8 cellular contexts compared by ENCODE assay signal in the genomic region with DNA sequence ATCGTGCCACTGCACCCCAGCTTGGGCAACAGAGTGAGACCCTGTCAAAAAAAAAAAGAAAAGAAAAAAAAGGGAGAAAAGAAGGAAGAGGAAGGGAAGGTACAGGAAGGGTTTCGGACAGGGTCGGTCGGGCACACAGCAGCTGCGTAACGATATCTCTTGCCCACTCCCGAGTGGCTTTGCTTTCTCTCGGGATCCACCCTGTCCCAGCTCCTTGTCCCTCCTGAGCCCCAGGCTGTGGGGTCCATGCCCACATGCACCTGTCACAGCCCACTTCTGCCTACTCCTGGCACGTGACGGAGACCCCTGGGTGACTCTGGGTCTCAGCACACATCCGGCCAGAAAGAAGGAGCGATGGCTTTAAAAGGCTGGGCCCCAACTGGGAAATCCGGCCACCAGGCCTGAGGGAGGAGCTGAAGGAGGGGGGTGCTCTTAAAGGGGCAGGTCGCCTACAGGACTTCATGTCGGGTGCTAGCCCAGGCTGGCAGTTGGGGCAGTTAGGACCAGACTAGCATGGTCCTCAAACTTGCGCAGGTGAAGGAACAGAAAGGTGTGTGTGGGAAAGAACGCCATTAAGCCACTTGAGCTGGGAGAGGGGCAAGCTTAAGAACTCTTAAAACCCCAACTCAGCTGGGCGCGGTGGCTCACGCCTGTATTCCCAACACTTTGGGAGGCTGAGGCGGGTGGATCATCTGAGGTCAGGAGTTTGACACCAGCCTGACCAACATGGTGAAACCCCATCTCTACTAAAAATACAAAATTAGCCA. TPM values are rescaled to one million over a fixed set of nuclear protein-coding genes. Genes with fewer than 3 reads are reported as not detected.
DNase-seq lines count a peak whose midpoint lies in the region; ATAC-seq, FAIRE-seq and TF ChIP-seq lines count a peak whose summit lies in the region.

A gene with protein sequence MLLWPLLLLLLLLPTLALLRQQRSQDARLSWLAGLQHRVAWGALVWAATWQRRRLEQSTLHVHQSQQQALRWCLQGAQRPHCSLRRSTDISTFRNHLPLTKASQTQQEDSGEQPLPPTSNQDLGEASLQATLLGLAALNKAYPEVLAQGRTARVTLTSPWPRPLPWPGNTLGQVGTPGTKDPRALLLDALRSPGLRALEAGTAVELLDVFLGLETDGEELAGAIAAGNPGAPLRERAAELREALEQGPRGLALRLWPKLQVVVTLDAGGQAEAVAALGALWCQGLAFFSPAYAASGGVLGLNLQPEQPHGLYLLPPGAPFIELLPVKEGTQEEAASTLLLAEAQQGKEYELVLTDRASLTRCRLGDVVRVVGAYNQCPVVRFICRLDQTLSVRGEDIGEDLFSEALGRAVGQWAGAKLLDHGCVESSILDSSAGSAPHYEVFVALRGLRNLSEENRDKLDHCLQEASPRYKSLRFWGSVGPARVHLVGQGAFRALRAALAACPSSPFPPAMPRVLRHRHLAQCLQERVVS (minus strand): TSS at position 362 of the 767 bp plus-strand sequence. CDS start 913 bp downstream, outside the sequence.

- no peak for TF ChIP-seq RAD21 in Ishikawa (IDR thresholded peaks at IDR 0.05; ENCODE audit: low read depth)

- H3K27me3 ChIP-seq in Caco-2 (replicated peaks; ENCODE audit: control insufficient read depth, insufficient read depth, low read length), result no peaks in the 10 kb centered on the region

- H3K4me3 Mint-ChIP-seq in Caco-2 (ENCODE audit: unreplicated experiment), result peak within 1 kb of the TSS; percentile 84
- peak within 1 kb of the TSS; percentile 95 to 97 for H3K4me3 Mint-ChIP-seq in activated T-cell treated with anti-CD3 and anti-CD28 coated beads, Interleukin-2, amount 50 U/mL, for 72 hours
- peak within 1 kb of the TSS; percentile 97 for H3K4me3 Mint-ChIP-seq in natural killer cell

- intact Hi-C loops in Caco-2 (cut with micrococcal nuclease; ENCODE audit: unreplicated experiment), result no loop called here
- intact Hi-C loops in natural killer cell (cut with micrococcal nuclease), result no loop called here

- peak within 1 kb of the TSS; percentile 60 for H3K4me3 ChIP-seq in Caco-2 (ENCODE audit: low read depth, low read length)
- H3K4me3 ChIP-seq in fibroblast of mammary gland (ENCODE audit: control insufficient read depth, low read depth, low read length), result peak within 1 kb of the TSS; percentile 71

- POLR2A ChIA-PET in Caco-2 (lab: Charles Lee), result interaction anchor here (0.6 kb wide), 1 partner anchor 20 kb away, joined by 4 read pairs; no protein-coding TSS in a partner anchor

- BruUV-seq in Caco-2 (replicated peaks; lab: Mats Ljungman, UMichigan), result no TSS peak

- FAIRE-seq in RCC 7860 (lab: Jason Lieb, UNC), result peak; percentile 22

- no peaks in the 10 kb centered on the region for H3K9me3 ChIP-seq in Caco-2

- peaks cover 13% of the 10 kb centered on the region for H3K36me3 Mint-ChIP-seq in Caco-2 (ENCODE audit: insufficient read depth, unreplicated experiment)
- no peaks in the 10 kb centered on the region for H3K36me3 Mint-ChIP-seq in activated T-cell treated with anti-CD3 and anti-CD28 coated beads, Interleukin-2, amount 50 U/mL, for 72 hours (ENCODE audit: insufficient read depth in 2 of 2)
- H3K36me3 Mint-ChIP-seq in natural killer cell, result no peaks in the 10 kb centered on the region

- H3K4me1 ChIP-seq in Caco-2, result peaks cover 11% of the 10 kb centered on the region

- peak; percentile 87 for ATAC-seq in GM21390 (IDR thresholded peaks at IDR 0.05; ENCODE audit: unreplicated experiment)
- peak; percentile 95 to 98 for ATAC-seq in activated T-cell treated with anti-CD3 and anti-CD28 coated beads, Interleukin-2, amount 50 U/mL, for 72 hours (replicated peaks in 1 of 2)
- peak; percentile 94 to 99 (median 99) for ATAC-seq in natural killer cell

- H3K27ac Mint-ChIP-seq in Caco-2 (ENCODE audit: unreplicated experiment) (peak within 1 kb of the TSS; percentile 82), natural killer cell (peak within 1 kb of the TSS; percentile 90 to 97)
- peak within 1 kb of the TSS; percentile 89 for H3K27ac Mint-ChIP-seq in activated T-cell treated with anti-CD3 and anti-CD28 coated beads, Interleukin-2, amount 50 U/mL, for 72 hours

- CTCF ChIA-PET in Caco-2 (lab: Charles Lee), result interaction anchor here (0.5 to 1.9 kb wide), 9 partner anchors 10 to 234 kb away, joined by 3 to 15 read pairs (median 4); partner anchors contain the start of genes HCRT and NKIRAS2

- no peak for TF ChIP-seq CTCF in Caco-2 (IDR thresholded peaks at IDR 0.05; ENCODE audit: insufficient read depth in 1 of 2, low read depth in 1 of 2, low read length in 1 of 2, severe bottlenecking in 1 of 2, unreplicated experiment in 1 of 2)
- TF ChIP-seq CTCF in fibroblast of mammary gland (conservative IDR thresholded peaks at IDR 0.05; ENCODE audit: control insufficient read depth, insufficient read depth, low read depth, low read length), result no peak
- no peak for TF ChIP-seq CTCF in natural killer cell (IDR thresholded peaks at IDR 0.05)

- H3K9me3 Mint-ChIP-seq in Caco-2 (ENCODE audit: unreplicated experiment) (no peaks in the 10 kb centered on the region), natural killer cell (no peaks in the 10 kb centered on the region)
- H3K9me3 Mint-ChIP-seq in activated T-cell treated with anti-CD3 and anti-CD28 coated beads, Interleukin-2, amount 50 U/mL, for 72 hours, result no peaks in the 10 kb centered on the region

- TF ChIP-seq EP300 in Ishikawa (IDR thresholded peaks at IDR 0.05; ENCODE audit: borderline replicate concordance), result no peak

- DNase-seq in Caco-2, result peak; percentile 81 to 84
- peak; percentile 60 for DNase-seq in RCC 7860 (ENCODE audit: low spot score)
- peak; percentile 85 for DNase-seq in activated T-cell treated with anti-CD3 and anti-CD28 coated beads, Interleukin-2, amount 50 U/mL, for 72 hours
- peak; percentile 70 for DNase-seq in fibroblast of mammary gland (ENCODE audit: low read depth)
- DNase-seq in natural killer cell, result peak; percentile 81
- DNase-seq in stimulated activated naive CD4-positive, alpha-beta T cell (lab: John Stamatoyannopoulos, UW), result peak; percentile 57 to 75 (median 68)

- H3K36me3 ChIP-seq in Caco-2 (ENCODE audit: control insufficient read depth, insufficient read depth, low read length), result no peaks in the 10 kb centered on the region; the same call in 1 of the 2 replicates

- H3K27me3 Mint-ChIP-seq in Caco-2 (ENCODE audit: insufficient read depth, unreplicated experiment) (no peaks in the 10 kb centered on the region), natural killer cell (ENCODE audit: low read depth in 2 of 2) (no peaks in the 10 kb centered on the region)
- no peaks in the 10 kb centered on the region for H3K27me3 Mint-ChIP-seq in activated T-cell treated with anti-CD3 and anti-CD28 coated beads, Interleukin-2, amount 50 U/mL, for 72 hours (ENCODE audit: low read depth)

- H3K4me1 Mint-ChIP-seq in Caco-2 (ENCODE audit: low read depth, unreplicated experiment) (peaks cover 16% of the 10 kb centered on the region), natural killer cell (peaks cover 15 to 27% of the 10 kb centered on the region in 2 donors)
- peaks cover 27% of the 10 kb centered on the region for H3K4me1 Mint-ChIP-seq in activated T-cell treated with anti-CD3 and anti-CD28 coated beads, Interleukin-2, amount 50 U/mL, for 72 hours (ENCODE audit: low read depth)

TF ChIP-seq in Ishikawa, 13 proteins besides CTCF, POLR2A, EP300 and RAD21 (continues in another document):
- TF ChIP-seq YY1 (IDR thresholded peaks at IDR 0.05; ENCODE audit: low read depth), result 0 out of 2 replicates have a peak, but pooled peaks have one; percentile 67
- TF ChIP-seq TCF12 (IDR thresholded peaks at IDR 0.05; ENCODE audit: low read depth), result peak; percentile 52; the same call in 1 of the 2 replicates
- TF ChIP-seq ZBTB7A (IDR thresholded peaks at IDR 0.05; ENCODE audit: low read depth), result peak; percentile 77; the same call in 1 of the 2 replicates
- TF ChIP-seq TAF1 (IDR thresholded peaks at IDR 0.05; ENCODE audit: low read depth), result no peak
- TF ChIP-seq REST (IDR thresholded peaks at IDR 0.05; ENCODE audit: low read depth), result no peak
- TF ChIP-seq USF1 (IDR thresholded peaks at IDR 0.05), result peak; percentile 85
- no peak for TF ChIP-seq CREB1 (IDR thresholded peaks at IDR 0.05; ENCODE audit: low read depth)
- peak; percentile 97 for TF ChIP-seq MAX (IDR thresholded peaks at IDR 0.05)
- no peak for TF ChIP-seq NFIC (IDR thresholded peaks at IDR 0.05)

RNA-seq across cellular contexts. Expression of the gene that starts here (rescaled TPM):
- 17.7 and 21.4 TPM in 2 replicates for total RNA-seq in Caco-2 (2022)
- total RNA-seq in activated T-cell treated with anti-CD3 and anti-CD28 coated beads, Interleukin-2, amount 50 U/mL, for 72 hours, result 10 to 100 TPM; 17.3 to 18.8 TPM
- total RNA-seq in natural killer cell, result 10 to 100 TPM; 19.5 to 24.6 (median 22.8) TPM

Comparison
In these comparisons a context has a peak if more than half of its experiments do, and no peak if none do; other contexts are left out.
1. Peak in every context shown above with its lines: DNase-seq, ATAC-seq and H3K4me3 ChIP-seq.